In the genomic region with DNA sequence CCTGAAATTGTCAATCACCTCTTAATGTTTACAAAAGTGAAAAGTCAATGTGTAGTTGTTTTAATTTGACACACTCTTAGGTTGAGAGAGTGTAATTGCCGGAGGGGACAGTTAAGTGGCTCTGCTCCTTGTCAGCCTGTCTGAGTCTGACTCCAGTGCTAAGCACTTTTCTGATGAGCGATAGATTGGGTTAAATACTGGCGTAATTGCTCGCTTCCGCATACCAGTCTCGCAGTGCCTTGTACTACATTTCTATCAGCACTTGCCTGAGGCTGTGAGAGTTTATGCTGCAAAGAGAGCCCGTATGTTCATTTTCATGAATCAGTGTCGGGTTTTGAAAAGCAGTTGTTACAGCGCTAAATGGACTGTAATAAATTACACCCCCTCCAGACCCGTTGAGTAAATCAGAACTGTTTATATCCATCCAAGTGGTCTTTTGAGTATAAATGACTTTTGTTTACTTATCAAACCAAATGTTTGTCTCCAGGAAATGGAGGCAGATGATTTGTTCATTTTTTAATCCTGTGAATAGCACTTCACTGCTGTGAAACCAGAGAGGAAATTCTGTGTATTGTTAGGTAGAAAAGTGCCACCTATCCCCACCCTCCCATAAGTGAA, we compare ENCODE assay signal across 13 cellular contexts. TPM values are rescaled to one million over a fixed set of nuclear protein-coding genes. Genes with fewer than 3 reads are reported as not detected.
DNase-seq lines count a peak whose midpoint lies in the region; ATAC-seq and TF ChIP-seq lines count a peak whose summit lies in the region.
"Had no signal": no experiment of that assay in that cellular context is flagged by ENCODE, and none has a peak within 500 bp of the region (broad histone marks: within the 10 kb centered on the region; RNA-seq: fewer than 3 reads in every experiment).

No MANE protein-coding gene starts in this region.

- peaks cover 56% of the 10 kb centered on the region for H3K27me3 Mint-ChIP-seq in CD4-positive, alpha-beta T cell

- H3K9me3 ChIP-seq in CD4-positive, alpha-beta T cell (ENCODE audit: control insufficient read depth, low read length) = no peaks in the 10 kb centered on the region

- intact Hi-C loops in CD4-positive, alpha-beta T cell (cut with DNase I, micrococcal nuclease) = no loop called here

- no peaks in the 10 kb centered on the region for H3K9me3 Mint-ChIP-seq in CD4-positive, alpha-beta T cell
- H3K9me3 Mint-ChIP-seq: central memory CD8-positive, alpha-beta T cell had no signal

- no peak for TF ChIP-seq CTCF in omental fat pad (IDR thresholded peaks at IDR 0.05)
- no peak for TF ChIP-seq CTCF in CD4-positive, alpha-beta T cell (IDR thresholded peaks at IDR 0.05)

- POLR2A ChIA-PET in CD4-positive, alpha-beta T cell (lab: Charles Lee) = no interaction called here

- CTCF ChIA-PET in CD4-positive, alpha-beta T cell (lab: Charles Lee) = no interaction called here

- no peaks in the 10 kb centered on the region for H3K36me3 Mint-ChIP-seq in CD4-positive, alpha-beta T cell (ENCODE audit: low read depth)

- peaks cover 4% of the 10 kb centered on the region for H3K27me3 ChIP-seq in CD4-positive, alpha-beta T cell (ENCODE audit: control insufficient read depth, insufficient read depth, low read length)

- H3K4me3 Mint-ChIP-seq in CD4-positive, alpha-beta T cell = no peak overlapping the region
- H3K4me3 Mint-ChIP-seq: central memory CD8-positive, alpha-beta T cell had no signal

- peak; percentile 16 for DNase-seq in ELR (ENCODE audit: low read depth)
- peak; percentile 37 for DNase-seq in NCI-H1694 treated with DMSO at 0.1 percent for 48 hours (lab: John Stamatoyannopoulos, UW)
- DNase-seq in astrocyte of the hippocampus (ENCODE audit: low read depth, low spot score) = peak; percentile 38
- DNase-seq in omental fat pad (ENCODE audit: low spot score) = no peak
- DNase-seq in T-helper 9 cell = no peak
- no peak for DNase-seq in CD4-positive, alpha-beta T cell
- no peak for DNase-seq in DMS 273 (lab: John Stamatoyannopoulos, UW; ENCODE audit: unreplicated experiment)
- DNase-seq: DND-41, spleen had no signal

- no peaks in the 10 kb centered on the region for H3K4me1 Mint-ChIP-seq in CD4-positive, alpha-beta T cell (ENCODE audit: low read depth)
- H3K4me1 Mint-ChIP-seq: central memory CD8-positive, alpha-beta T cell had no signal

- H3K27ac Mint-ChIP-seq in CD4-positive, alpha-beta T cell = no peak overlapping the region

- peak; percentile 83 for ATAC-seq in omental fat pad (ENCODE audit: low FRiP score)
- no peak for ATAC-seq in GM21381 (IDR thresholded peaks at IDR 0.05; ENCODE audit: unreplicated experiment)
- ATAC-seq in CD4-positive, alpha-beta T cell (ENCODE audit: poor library complexity) = no peak

- no peak overlapping the region for H3K27ac ChIP-seq in CD4-positive, alpha-beta T cell (ENCODE audit: low read depth, low read length)
- H3K27ac ChIP-seq: spleen had no signal

RNA-seq across cellular contexts. Expression of gene DMRT3, which starts 41.0 kb away (rescaled TPM):
- total RNA-seq in omental fat pad = under 1 TPM in 1 of 4 donors, not detected in 3; 0.47 TPM
- total RNA-seq in CD4-positive, alpha-beta T cell = not detected
- total RNA-seq: mononuclear cell; spleen; T-helper 1 cell treated with Interleukin-12 subunit alpha and Interleukin-12 subunit beta and Interleukin-4 antibody, amounts not matched to agents 30 ng/mL and 1 ng/mL, for 36 hours had no signal

Comparison
In these comparisons a context has a peak if more than half of its experiments do, and no peak if none do; other contexts are left out.
1. DNase-seq: peak in ELR (single experiment), NCI-H1694 treated with DMSO at 0.1 percent for 48 hours (single experiment) and astrocyte of the hippocampus (single experiment); none in omental fat pad (single experiment), T-helper 9 cell (single experiment), CD4-positive, alpha-beta T cell (0 of 10) and DMS 273 (single experiment).